Comparison of ENCODE assay signal across 9 cellular contexts in genomic region chr1:154176341-154176740, GRCh38. TPM values are rescaled to one million over a fixed set of nuclear protein-coding genes. Genes with fewer than 3 reads are reported as not detected.
DNase-seq lines count a peak whose midpoint lies in the region; ATAC-seq and TF ChIP-seq lines count a peak whose summit lies in the region.
"Had no signal": no experiment of that assay in that cellular context is flagged by ENCODE, and none has a peak within 500 bp of the region (broad histone marks: within the 10 kb centered on the region; RNA-seq: fewer than 3 reads in every experiment).

No MANE protein-coding gene starts in this region.

- no peaks in the 10 kb centered on the region for H3K27me3 Mint-ChIP-seq in activated CD8-positive, alpha-beta T cell treated with anti-CD3 and anti-CD28 coated beads for 36 hours
- H3K27me3 Mint-ChIP-seq in GM23338 (ENCODE audit: insufficient read depth, low read depth, poor library complexity) = peaks cover 3% of the 10 kb centered on the region

- no peak overlapping the region for H3K4me3 Mint-ChIP-seq in activated CD8-positive, alpha-beta T cell treated with anti-CD3 and anti-CD28 coated beads for 36 hours
- H3K4me3 Mint-ChIP-seq in GM23338 = no peak overlapping the region

- H3K79me2 ChIP-seq in GM23338 (replicated peaks; ENCODE audit: insufficient read depth) (peaks cover 98% of the 10 kb centered on the region), Karpas-422 (ENCODE audit: low read length) (peaks cover 74% of the 10 kb centered on the region)

- CTCF ChIA-PET in activated CD8-positive, alpha-beta T cell treated with anti-CD3 and anti-CD28 coated beads for 36 hours (lab: Charles Lee) = interaction anchor here (0.9 to 1.6 kb wide), 3 partner anchors 31 to 371 kb away, joined by 3 to 5 read pairs (median 3); no protein-coding TSS in a partner anchor

- no peak overlapping the region for H3K9ac ChIP-seq in skeletal muscle tissue (ENCODE audit: low read depth in 1 of 3, low read length in 3 of 3)
- no peak overlapping the region for H3K9ac ChIP-seq in Karpas-422 (ENCODE audit: low read length)

- H3F3A ChIP-seq in GM23338 (replicated peaks; ENCODE audit: low read depth) = peaks cover 9% of the 10 kb centered on the region; the same call in 1 of the 2 replicates

- H3K27ac ChIP-seq in skeletal muscle tissue (ENCODE audit: low read depth, low read length) (peak overlapping the region; percentile 56), GM23338 (ENCODE audit: low read depth) (no peak overlapping the region), Karpas-422 (ENCODE audit: low read length) (no peak overlapping the region)

- H2AFZ ChIP-seq in GM23338 (no peak overlapping the region), Karpas-422 (ENCODE audit: low read length) (no peak overlapping the region)

- no peak for TF ChIP-seq CTCF in activated CD8-positive, alpha-beta T cell treated with anti-CD3 and anti-CD28 coated beads for 36 hours (IDR thresholded peaks at IDR 0.05)
- TF ChIP-seq CTCF in GM23338 (conservative IDR thresholded peaks at IDR 0.05; ENCODE audit: low read depth in 2 of 2) (no peak), GM13976 (IDR thresholded peaks at IDR 0.05; ENCODE audit: borderline replicate concordance, control extremely low read depth, extremely low read depth, insufficient read depth, missing control alignments) (no peak)

- H3K4me1 ChIP-seq in skeletal muscle tissue (ENCODE audit: control insufficient read depth in 3 of 3, insufficient read depth in 3 of 3, low read length in 3 of 3) = peaks cover 47 to 63% (median 47%) of the 10 kb centered on the region in 3 donors
- peaks cover 38% of the 10 kb centered on the region for H3K4me1 ChIP-seq in GM23338 (ENCODE audit: insufficient read depth)
- H3K4me1 ChIP-seq in Karpas-422 (ENCODE audit: low read length) = peaks cover 35% of the 10 kb centered on the region

- no peaks in the 10 kb centered on the region for H3K9me2 ChIP-seq in GM23338 (ENCODE audit: insufficient read depth)
- no peaks in the 10 kb centered on the region for H3K9me2 ChIP-seq in Karpas-422 (replicated peaks; ENCODE audit: insufficient read depth, low read length)

- H3K36me3 ChIP-seq in skeletal muscle tissue (ENCODE audit: control insufficient read depth in 3 of 3, insufficient read depth in 3 of 3, low read length in 3 of 3) (peaks cover 39 to 43% (median 42%) of the 10 kb centered on the region in 3 donors), GM23338 (ENCODE audit: insufficient read depth) (peaks cover 34% of the 10 kb centered on the region), Karpas-422 (ENCODE audit: insufficient read depth, low read length) (peaks cover 52% of the 10 kb centered on the region)

- intact Hi-C loops in activated CD8-positive, alpha-beta T cell treated with anti-CD3 and anti-CD28 coated beads for 36 hours (cut with micrococcal nuclease) = no loop called here

- peak overlapping the region; percentile 45 for H3K27ac Mint-ChIP-seq in activated CD8-positive, alpha-beta T cell treated with anti-CD3 and anti-CD28 coated beads for 36 hours
- H3K27ac Mint-ChIP-seq in GM23338 = no peak overlapping the region; the same call in 1 of the 2 replicates

- peak overlapping the region in 1 of 3 donors; percentile 9 for H3K4me3 ChIP-seq in skeletal muscle tissue (ENCODE audit: low read length in 3 of 3)
- H3K4me3 ChIP-seq in GM23338 = no peak overlapping the region
- H3K4me3 ChIP-seq in Karpas-422 (ENCODE audit: low read length) = no peak overlapping the region

- no peaks in the 10 kb centered on the region for H3K27me3 ChIP-seq in skeletal muscle tissue (ENCODE audit: control insufficient read depth in 3 of 3, insufficient read depth in 3 of 3, low read length in 3 of 3)
- no peaks in the 10 kb centered on the region for H3K27me3 ChIP-seq in GM23338 (ENCODE audit: insufficient read depth)
- H3K27me3 ChIP-seq in Karpas-422 (ENCODE audit: low read length) = no peaks in the 10 kb centered on the region

- H3K9me3 ChIP-seq in skeletal muscle tissue (ENCODE audit: control insufficient read depth in 3 of 3, low read length in 3 of 3) = no peaks in the 10 kb centered on the region
- no peaks in the 10 kb centered on the region for H3K9me3 ChIP-seq in Karpas-422 (ENCODE audit: low read length)

- H3K36me3 Mint-ChIP-seq in activated CD8-positive, alpha-beta T cell treated with anti-CD3 and anti-CD28 coated beads for 36 hours (ENCODE audit: low read depth) = peaks cover 71% of the 10 kb centered on the region
- peaks cover 80% of the 10 kb centered on the region for H3K36me3 Mint-ChIP-seq in GM23338 (ENCODE audit: low read depth)

- in situ Hi-C loops in GM13976 (cut with MboI; ENCODE audit: low sequenced_read_pairs, unreplicated experiment) = no loop called here

- peaks cover 74% of the 10 kb centered on the region for H3K4me1 Mint-ChIP-seq in activated CD8-positive, alpha-beta T cell treated with anti-CD3 and anti-CD28 coated beads for 36 hours (ENCODE audit: low read depth)
- peaks cover 42% of the 10 kb centered on the region for H3K4me1 Mint-ChIP-seq in GM23338

- POLR2A ChIA-PET in activated CD8-positive, alpha-beta T cell treated with anti-CD3 and anti-CD28 coated beads for 36 hours (lab: Charles Lee) = interaction anchor here (2.8 kb wide), 1 partner anchor 185 kb away, joined by 9 read pairs; the partner anchor contains the start of gene RPS27

- ATAC-seq in activated CD8-positive, alpha-beta T cell treated with anti-CD3 and anti-CD28 coated beads for 36 hours = no peak
- ATAC-seq in GM23338 = no peak

- DNase-seq in HCEC 1CT (peak; percentile 62), foreskin melanocyte (peak; percentile 84), GM23338 (ENCODE audit: low spot score) (no peak), GM13976 (ENCODE audit: low spot score) (no peak), Karpas-422 (no peak)
- DNase-seq in activated CD8-positive, alpha-beta T cell treated with anti-CD3 and anti-CD28 coated beads for 36 hours = no peak

- no peaks in the 10 kb centered on the region for H3K9me3 Mint-ChIP-seq in activated CD8-positive, alpha-beta T cell treated with anti-CD3 and anti-CD28 coated beads for 36 hours
- no peaks in the 10 kb centered on the region for H3K9me3 Mint-ChIP-seq in GM23338

- H4K20me1 ChIP-seq in GM23338 (replicated peaks; ENCODE audit: insufficient read depth) = peaks cover 76% of the 10 kb centered on the region
- peaks cover 60% of the 10 kb centered on the region for H4K20me1 ChIP-seq in Karpas-422 (ENCODE audit: insufficient read depth, low read depth, low read length)

- H3K4me2 ChIP-seq in GM23338 (no peak overlapping the region), Karpas-422 (ENCODE audit: low read depth, low read length, poor library complexity, severe bottlenecking) (no peak overlapping the region)

TF ChIP-seq in GM23338, 12 proteins besides CTCF, POLR2A, EP300 and RAD21 (continues in another document):
- no peak for TF ChIP-seq NANOG (IDR thresholded peaks at IDR 0.05; ENCODE audit: borderline replicate concordance)
- no peak for TF ChIP-seq EZH2 (IDR thresholded peaks at IDR 0.05; ENCODE audit: low read depth, unreplicated experiment)

RNA-seq across cellular contexts. Expression of gene TPM3, which starts 15.6 kb away (rescaled TPM):
- 100 to 1,000 TPM; 591 to 597 TPM for total RNA-seq in activated CD8-positive, alpha-beta T cell treated with anti-CD3 and anti-CD28 coated beads for 36 hours
- total RNA-seq in skeletal muscle tissue = 202 TPM
- total RNA-seq in GM23338 (2014; rRNA removed; shearing (Covaris generic)) = 685 and 747 TPM in 2 replicates
- 502 and 544 TPM in 2 replicates for polyA plus RNA-seq in GM23338 (2016; fragmentation: Nextera tagmentation; extraction: Ambion mirVana)
- 257 and 258 TPM in 2 replicates for total RNA-seq in Karpas-422 (2014; rRNA removed; shearing (Covaris generic); ENCODE audit: low replicate concordance)

RNA-seq across cellular contexts. Expression of gene NUP210L, which starts 21.5 kb away (rescaled TPM):
- total RNA-seq in activated CD8-positive, alpha-beta T cell treated with anti-CD3 and anti-CD28 coated beads for 36 hours = under 1 TPM in 1 of 2 experiments, not detected in 1; 0.07 TPM
- under 0.01 TPM for total RNA-seq in skeletal muscle tissue
- not detected in 2 replicates for total RNA-seq in GM23338 (2014; rRNA removed; shearing (Covaris generic))
- 0.10 and 0.19 TPM in 2 replicates for polyA plus RNA-seq in GM23338 (2016; fragmentation: Nextera tagmentation; extraction: Ambion mirVana)
- total RNA-seq in Karpas-422 (2014; rRNA removed; shearing (Covaris generic); ENCODE audit: low replicate concordance) = not detected in 2 replicates
- polyA plus RNA-seq: liver had no signal

RNA-seq across cellular contexts. Expression of gene CFAP141, which starts 29.8 kb away (rescaled TPM):
- total RNA-seq in activated CD8-positive, alpha-beta T cell treated with anti-CD3 and anti-CD28 coated beads for 36 hours = not detected
- not detected for total RNA-seq in skeletal muscle tissue
- total RNA-seq in GM23338 (2014; rRNA removed; shearing (Covaris generic)) = not detected in 2 replicates
- not detected in 2 replicates for polyA plus RNA-seq in GM23338 (2016; fragmentation: Nextera tagmentation; extraction: Ambion mirVana)
- not detected in 2 replicates for total RNA-seq in Karpas-422 (2014; rRNA removed; shearing (Covaris generic); ENCODE audit: low replicate concordance)
- total RNA-seq: liver, subcutaneous adipose tissue had no signal
- polyA plus RNA-seq: liver had no signal

RNA-seq across cellular contexts. Expression of gene UBAP2L, which starts 44.4 kb away (rescaled TPM):
- 100 to 1,000 TPM; 183 to 195 TPM for total RNA-seq in activated CD8-positive, alpha-beta T cell treated with anti-CD3 and anti-CD28 coated beads for 36 hours
- total RNA-seq in skeletal muscle tissue = 37.1 TPM
- 157 and 164 TPM in 2 replicates for total RNA-seq in GM23338 (2014; rRNA removed; shearing (Covaris generic))
- polyA plus RNA-seq in GM23338 (2016; fragmentation: Nextera tagmentation; extraction: Ambion mirVana) = 94.9 and 98.5 TPM in 2 replicates
- total RNA-seq in Karpas-422 (2014; rRNA removed; shearing (Covaris generic); ENCODE audit: low replicate concordance) = 58.6 and 119 TPM in 2 replicates

Comparison
In these comparisons a context has a peak if more than half of its experiments do, and no peak if none do; other contexts are left out.
1. DNase-seq: peak in HCEC 1CT (single experiment) and foreskin melanocyte (single experiment); none in activated CD8-positive, alpha-beta T cell treated with anti-CD3 and anti-CD28 coated beads for 36 hours (single experiment), GM23338 (single experiment), GM13976 (single experiment) and Karpas-422 (single experiment).